ENCODE assay signal across 8 cellular contexts in genomic region chr2:196166876-196167275, GRCh38. TPM values are rescaled to one million over a fixed set of nuclear protein-coding genes. Genes with fewer than 3 reads are reported as not detected.
DNase-seq lines count a peak whose midpoint lies in the region; ATAC-seq and TF ChIP-seq lines count a peak whose summit lies in the region.

No MANE protein-coding gene starts in this region.

- H3K27ac Mint-ChIP-seq in natural killer cell: peak overlapping the region; percentile 78 to 95

- peaks cover 63 to 73% of the 10 kb centered on the region in 2 donors for H3K4me1 Mint-ChIP-seq in natural killer cell

- H4K20me1 ChIP-seq in Loucy (ENCODE audit: insufficient read depth, low read length, poor library complexity, severe bottlenecking): peaks cover 89% of the 10 kb centered on the region

- H3K9ac ChIP-seq in Loucy (ENCODE audit: low read depth, low read length, poor library complexity, severe bottlenecking): peak overlapping the region; percentile 96

- peaks cover 14% of the 10 kb centered on the region for H3K36me3 ChIP-seq in Loucy (ENCODE audit: insufficient read depth, low read length)

- peaks cover 95% of the 10 kb centered on the region for H3K79me2 ChIP-seq in Loucy (ENCODE audit: insufficient read depth, low read length)

- H3K4me1 ChIP-seq in Loucy (ENCODE audit: insufficient read depth, low read length, poor library complexity, severe bottlenecking): peaks cover 61% of the 10 kb centered on the region

- peak overlapping the region; percentile 96 for H3K4me3 Mint-ChIP-seq in natural killer cell

- H3K27me3 ChIP-seq in Loucy (ENCODE audit: insufficient read depth, low read length, poor library complexity, severe bottlenecking): peaks cover 6% of the 10 kb centered on the region

- no peaks in the 10 kb centered on the region for H3K9me2 ChIP-seq in Loucy (replicated peaks; ENCODE audit: low read depth, low read length)

- TF ChIP-seq CTCF in Loucy (conservative IDR thresholded peaks at IDR 0.05; ENCODE audit: low read length): no peak
- no peak for TF ChIP-seq CTCF in natural killer cell (IDR thresholded peaks at IDR 0.05)

- ATAC-seq in natural killer cell: peak in 1 of 3 donors; percentile 11
- no peak for ATAC-seq in sciatic nerve

- no peaks in the 10 kb centered on the region for H3K27me3 Mint-ChIP-seq in natural killer cell (ENCODE audit: low read depth in 2 of 2)

- no peak overlapping the region for H2AFZ ChIP-seq in Loucy (ENCODE audit: low read length)

- no peaks in the 10 kb centered on the region for H3K9me3 Mint-ChIP-seq in natural killer cell

- H3K4me3 ChIP-seq in Loucy (ENCODE audit: low read length, poor library complexity, severe bottlenecking): peak overlapping the region; percentile 78

- DNase-seq in GDM1 (lab: John Stamatoyannopoulos, UW) (peak; percentile 71), astrocyte of the hippocampus (ENCODE audit: low read depth, low spot score) (peak; percentile 53), natural killer cell (no peak), sciatic nerve (ENCODE audit: low spot score) (no peak), posterior vena cava (ENCODE audit: low spot score) (no peak), GOT3 (lab: John Stamatoyannopoulos, UW) (no peak), OCI-M2 (lab: John Stamatoyannopoulos, UW; ENCODE audit: unreplicated experiment) (no peak)

- H3K4me2 ChIP-seq in Loucy (ENCODE audit: low read depth, low read length, poor library complexity, severe bottlenecking): peak overlapping the region; percentile 65

- H3K36me3 Mint-ChIP-seq in natural killer cell: peaks cover 8% of the 10 kb centered on the region

- no peaks in the 10 kb centered on the region for H3K9me3 ChIP-seq in Loucy (ENCODE audit: insufficient read depth, low read depth, low read length)

- peaks cover 6% of the 10 kb centered on the region; the same call in 1 of the 2 replicates for H3F3A ChIP-seq in Loucy (ENCODE audit: low read depth)

- intact Hi-C loops in natural killer cell (cut with micrococcal nuclease): loop anchor here (2.0 to 10.0 kb wide), 5 partner anchors 16 to 632 kb away; no protein-coding TSS in a partner anchor
- intact Hi-C loops in sciatic nerve (cut with DNase I): no loop called here
- intact Hi-C loops in posterior vena cava (cut with DNase I): no loop called here

RNA-seq across cellular contexts. Expression of gene STK17B, which starts 4.5 kb away (rescaled TPM):
- total RNA-seq in natural killer cell: 100 to 1,000 TPM; 295 to 390 (median 380) TPM
- total RNA-seq in sciatic nerve: 32.6 TPM
- 10 to 100 TPM; 23.3 to 31.8 TPM for total RNA-seq in posterior vena cava

Comparison
In these comparisons a context has a peak if more than half of its experiments do, and no peak if none do; other contexts are left out.
1. DNase-seq: peak in GDM1 (single experiment) and astrocyte of the hippocampus (single experiment); none in natural killer cell (single experiment), sciatic nerve (single experiment), posterior vena cava (single experiment), GOT3 (single experiment) and OCI-M2 (single experiment).